ENCODE assay signal across 9 cellular contexts in genomic region chr12:47190271-47190750, GRCh38.
DNase-seq lines count a peak whose midpoint lies in the region; ATAC-seq and TF ChIP-seq lines count a peak whose summit lies in the region.
"Had no signal": no experiment of that assay in that cellular context is flagged by ENCODE, and none has a peak within 500 bp of the region (broad histone marks: within the 10 kb centered on the region; RNA-seq: fewer than 3 reads in every experiment).

No MANE protein-coding gene starts in this region.

- no peaks in the 10 kb centered on the region for H3K27me3 Mint-ChIP-seq in glutamatergic neuron (ENCODE audit: unreplicated experiment)

- no peak overlapping the region for H3K4me3 Mint-ChIP-seq in glutamatergic neuron (ENCODE audit: unreplicated experiment)

- no peak for ATAC-seq in HG03432 (IDR thresholded peaks at IDR 0.05; ENCODE audit: unreplicated experiment)

- no peaks in the 10 kb centered on the region for H3K4me1 Mint-ChIP-seq in glutamatergic neuron (ENCODE audit: low read depth, unreplicated experiment)

- no peaks in the 10 kb centered on the region for H3K36me3 Mint-ChIP-seq in glutamatergic neuron (ENCODE audit: unreplicated experiment)

- TF ChIP-seq CTCF in astrocyte of the spinal cord (IDR thresholded peaks at IDR 0.05; ENCODE audit: low read depth, low read length) = no peak
- no peak for TF ChIP-seq CTCF in glutamatergic neuron (IDR thresholded peaks at IDR 0.05; ENCODE audit: partially characterized antibody, unreplicated experiment)

- peak; percentile 69 for DNase-seq in activated CD4-positive, alpha-beta T cell treated with anti-CD3 and anti-CD28 coated beads for 48 hours
- no peak for DNase-seq in activated CD4-positive, alpha-beta T cell treated with anti-CD3 and anti-CD28 coated beads for 4 hours
- peak; percentile 65 for DNase-seq in NCI-H226
- peak; percentile 50 for DNase-seq in astrocyte of the spinal cord (ENCODE audit: low read depth, low spot score)
- DNase-seq in stimulated activated CD4-positive, alpha-beta T cell treated with anti-CD3 and anti-CD28 coated beads, Interleukin-4, amount 100 ng/mL, for 24 hours = peak; percentile 60
- DNase-seq in DMS79 (lab: John Stamatoyannopoulos, UW) = no peak
- no peak for DNase-seq in glutamatergic neuron
- DNase-seq: NCI-H1694 had no signal

- in situ Hi-C loops in astrocyte of the spinal cord (cut with HindIII; ENCODE audit: low sequenced_read_pairs) = no loop called here

- no peaks in the 10 kb centered on the region for H3K9me3 Mint-ChIP-seq in glutamatergic neuron (ENCODE audit: unreplicated experiment)

- no peak overlapping the region for H3K4me3 ChIP-seq in astrocyte of the spinal cord (ENCODE audit: low read depth, low read length)

- H3K27ac Mint-ChIP-seq in glutamatergic neuron (ENCODE audit: unreplicated experiment) = no peak overlapping the region

Comparison
In these comparisons a context has a peak if more than half of its experiments do, and no peak if none do; other contexts are left out.
1. DNase-seq: peak in activated CD4-positive, alpha-beta T cell treated with anti-CD3 and anti-CD28 coated beads for 48 hours (single experiment), NCI-H226 (single experiment), astrocyte of the spinal cord (single experiment) and stimulated activated CD4-positive, alpha-beta T cell treated with anti-CD3 and anti-CD28 coated beads, Interleukin-4, amount 100 ng/mL, for 24 hours (single experiment); none in activated CD4-positive, alpha-beta T cell treated with anti-CD3 and anti-CD28 coated beads for 4 hours (0 of 2), DMS79 (single experiment) and glutamatergic neuron (single experiment).